Comparison of ENCODE assay signal across 8 cellular contexts in genomic region chr7:95199779-95200558, GRCh38.
DNase-seq lines count a peak whose midpoint lies in the region; ATAC-seq, FAIRE-seq and TF ChIP-seq lines count a peak whose summit lies in the region.

No MANE protein-coding gene starts in this region.

- H3K4me1 ChIP-seq in H1 (replicated peaks in 1 of 4; ENCODE audit: control insufficient read depth in 3 of 4, insufficient read depth in 4 of 4, low read length in 3 of 4) (no peaks in the 10 kb centered on the region), mesenchymal stem cell (ENCODE audit: control insufficient read depth, insufficient read depth, low read depth, low read length) (peaks cover 6% of the 10 kb centered on the region)

- H3K79me1 ChIP-seq in H1 (ENCODE audit: low read depth, low read length): no peaks in the 10 kb centered on the region; the same call in 1 of the 2 replicates
- H3K79me1 ChIP-seq in mesenchymal stem cell (replicated peaks; ENCODE audit: low read length, poor library complexity, severe bottlenecking): peaks cover 5% of the 10 kb centered on the region

- no peak overlapping the region for H3K14ac ChIP-seq in H1 (ENCODE audit: insufficient read length)
- no peak overlapping the region for H3K14ac ChIP-seq in mesenchymal stem cell (ENCODE audit: low read length in 2 of 2)

- ATAC-seq in HG03460 (IDR thresholded peaks at IDR 0.05; ENCODE audit: unreplicated experiment) (no peak), HG03469 (IDR thresholded peaks at IDR 0.05; ENCODE audit: unreplicated experiment) (no peak), GM21526 (IDR thresholded peaks at IDR 0.05; ENCODE audit: low FRiP score, unreplicated experiment) (no peak)

- H3K79me2 ChIP-seq in H1 (ENCODE audit: control insufficient read depth in 1 of 2, insufficient read depth in 2 of 2, low read length in 2 of 2): no peaks in the 10 kb centered on the region

- H4K91ac ChIP-seq in H1 (replicated peaks; ENCODE audit: insufficient read length, low read length) (no peak overlapping the region), mesenchymal stem cell (ENCODE audit: low read length) (no peak overlapping the region)

- H3K27ac ChIP-seq in H1 (ENCODE audit: low read depth, low read length): no peak overlapping the region
- H3K27ac ChIP-seq in mesenchymal stem cell (ENCODE audit: low read length, poor library complexity, severe bottlenecking): no peak overlapping the region

- H3K9ac ChIP-seq in H1 (replicated peaks in 1 of 4; ENCODE audit: extremely low read depth in 1 of 4, low read depth in 3 of 4, low read length in 3 of 4) (no peak overlapping the region), mesenchymal stem cell (ENCODE audit: low read length) (no peak overlapping the region)

- H2BK5ac ChIP-seq in H1 (ENCODE audit: low read depth, low read length) (no peak overlapping the region), mesenchymal stem cell (ENCODE audit: low read depth, low read length, poor library complexity, severe bottlenecking) (no peak overlapping the region)

- H2AFZ ChIP-seq in H1 (ENCODE audit: low read length) (no peak overlapping the region), mesenchymal stem cell (ENCODE audit: low read depth, low read length) (no peak overlapping the region)

- no peak overlapping the region for H2AK5ac ChIP-seq in H1 (ENCODE audit: low read depth, low read length)
- no peak overlapping the region for H2AK5ac ChIP-seq in mesenchymal stem cell (ENCODE audit: low read length, severe bottlenecking)

- H4K5ac ChIP-seq in H1 (ENCODE audit: insufficient read length, low read depth, low read length): no peak overlapping the region

- CTCF ChIA-PET in H1 (lab: Charles Lee; ENCODE audit: partially characterized antibody): interaction anchor here (0.6 to 3.8 kb wide), 14 partner anchors 10 to 754 kb away, joined by 3 to 14 read pairs (median 4); no protein-coding TSS in a partner anchor

- H2BK120ac ChIP-seq in H1 (replicated peaks; ENCODE audit: low read depth, low read length) (no peak overlapping the region), mesenchymal stem cell (ENCODE audit: low read depth, low read length) (no peak overlapping the region)

- TF ChIP-seq EP300 in H1 (IDR thresholded peaks at IDR 0.05; ENCODE audit: borderline replicate concordance in 1 of 2, low read depth in 2 of 2, low read length in 2 of 2): no peak

- peak; percentile 51 to 73 (median 53) for TF ChIP-seq CTCF in H1 (IDR thresholded peaks at IDR 0.05; ENCODE audit: control extremely low read depth in 1 of 3, insufficient read depth in 1 of 3, low read depth in 1 of 3, low read length in 3 of 3)

- FAIRE-seq in H1 (lab: Jason Lieb, UNC): peak; percentile 93

- H4K20me1 ChIP-seq in H1 (replicated peaks in 1 of 2; ENCODE audit: control insufficient read depth in 1 of 2, insufficient read depth in 2 of 2, low read length in 2 of 2): peaks cover 0 to 5% of the 10 kb centered on the region in 2 experiments

- no peaks in the 10 kb centered on the region for H3K36me3 ChIP-seq in H1 (ENCODE audit: control insufficient read depth in 2 of 4, insufficient read depth in 4 of 4, low read length in 3 of 4)
- H3K36me3 ChIP-seq in mesenchymal stem cell (ENCODE audit: control insufficient read depth in 1 of 2, insufficient read depth in 2 of 2, low read depth in 1 of 2, low read length in 2 of 2): peaks cover 0 to 5% of the 10 kb centered on the region in 2 experiments

- DNase-seq in DMS79 (lab: John Stamatoyannopoulos, UW): peak; percentile 3
- DNase-seq in HPDE6-E6E7 (ENCODE audit: extremely low spot score): peak; percentile 20
- peak; percentile 43 to 47 for DNase-seq in NOMO-1 (lab: John Stamatoyannopoulos, UW; ENCODE audit: unreplicated experiment in 2 of 2)
- DNase-seq in H1 (ENCODE audit: low read depth in 1 of 2, low spot score in 2 of 2): no peak
- peak; percentile 64 for DNase-seq in mesenchymal stem cell

- no peak for TF ChIP-seq POLR2A in H1 (IDR thresholded peaks at IDR 0.05; ENCODE audit: control extremely low read depth in 1 of 2, low read depth in 2 of 2, low read length in 2 of 2)

- no peak overlapping the region for H3K4me3 ChIP-seq in H1 (ENCODE audit: extremely low read depth in 1 of 4, insufficient read depth in 2 of 4, low read depth in 3 of 4, low read length in 4 of 4)
- no peak overlapping the region for H3K4me3 ChIP-seq in mesenchymal stem cell (ENCODE audit: insufficient read depth in 1 of 2, low read depth in 1 of 2, low read length in 2 of 2)

- POLR2A ChIA-PET in H1 (lab: Charles Lee; ENCODE audit: partially characterized antibody): interaction anchor here (0.6 kb wide), 1 partner anchor 110 kb away, joined by 3 read pairs; no protein-coding TSS in a partner anchor

- peak; percentile 84 to 86 for TF ChIP-seq RAD21 in H1 (IDR thresholded peaks at IDR 0.05 in 1 of 2, conservative IDR thresholded peaks at IDR 0.05 in 1 of 2; ENCODE audit: low read depth in 2 of 2, low read length in 2 of 2)

- no peak overlapping the region for H2BK20ac ChIP-seq in H1 (ENCODE audit: low read length)

- no peak overlapping the region for H2BK15ac ChIP-seq in H1 (ENCODE audit: low read length)
- H2BK15ac ChIP-seq in mesenchymal stem cell (ENCODE audit: low read depth, poor library complexity, severe bottlenecking): no peak overlapping the region

- H3K56ac ChIP-seq in H1 (replicated peaks; ENCODE audit: insufficient read length, low read depth, low read length): no peak overlapping the region

- H3K23me2 ChIP-seq in H1 (ENCODE audit: low read depth, low read length): peaks cover 6% of the 10 kb centered on the region; the same call in 1 of the 2 replicates

- H4K8ac ChIP-seq in H1 (ENCODE audit: extremely low read depth, insufficient read depth, low read length): no peak overlapping the region
- H4K8ac ChIP-seq in mesenchymal stem cell (ENCODE audit: low read length): no peak overlapping the region

- WGBS in H1 (ENCODE audit: extremely low coverage in 1 of 2, insufficient coverage in 1 of 2, insufficient read length in 1 of 2, insufficient replicate concordance in 2 of 2, low coverage in 1 of 2, low lambda C conversion rate in 2 of 2, missing lambda C conversion rate in 1 of 2), 2 experiments: 90% methylated on average over 2 of the region's 3 CpGs; no CpG with 5 or more reads in 1 of the 2 experiments
- WGBS in mesenchymal stem cell: 67% methylated on average over 3 of the region's 3 CpGs

- H3K4ac ChIP-seq in H1 (replicated peaks; ENCODE audit: insufficient read length, low read depth, low read length) (no peak overlapping the region), mesenchymal stem cell (ENCODE audit: low read depth in 1 of 2, low read length in 2 of 2) (no peak overlapping the region)

- H3K23ac ChIP-seq in H1 (ENCODE audit: insufficient read length) (no peak overlapping the region), mesenchymal stem cell (ENCODE audit: low read length in 2 of 2) (no peak overlapping the region)

- H3K18ac ChIP-seq in H1 (ENCODE audit: extremely low read depth, low read length): no peak overlapping the region
- no peak overlapping the region for H3K18ac ChIP-seq in mesenchymal stem cell (ENCODE audit: low read depth in 1 of 2, low read length in 2 of 2)

- no peak overlapping the region for H2BK12ac ChIP-seq in H1 (ENCODE audit: low read depth, low read length)
- no peak overlapping the region for H2BK12ac ChIP-seq in mesenchymal stem cell (ENCODE audit: low read length in 2 of 2)

- no peaks in the 10 kb centered on the region for H3K27me3 ChIP-seq in H1 (replicated peaks in 1 of 4; ENCODE audit: control insufficient read depth in 3 of 4, extremely low read depth in 1 of 4, insufficient read depth in 3 of 4, low read length in 3 of 4)
- no peaks in the 10 kb centered on the region for H3K27me3 ChIP-seq in mesenchymal stem cell (ENCODE audit: control insufficient read depth in 1 of 2, insufficient read depth in 1 of 2, low read length in 2 of 2)

- no peaks in the 10 kb centered on the region for H3K9me3 ChIP-seq in H1 (ENCODE audit: insufficient read depth in 2 of 2, low read depth in 1 of 2, low read length in 1 of 2)
- H3K9me3 ChIP-seq in mesenchymal stem cell (ENCODE audit: control insufficient read depth, low read length): no peaks in the 10 kb centered on the region

- H3K4me2 ChIP-seq in H1 (ENCODE audit: insufficient read depth in 1 of 2, low read depth in 2 of 2, low read length in 2 of 2): no peak overlapping the region
- H3K4me2 ChIP-seq in mesenchymal stem cell (ENCODE audit: low read length, poor library complexity, severe bottlenecking): no peak overlapping the region

TF ChIP-seq in H1, 55 proteins besides CTCF, POLR2A, EP300 and RAD21:
- no peak for TF ChIP-seq E2F6 (IDR thresholded peaks at IDR 0.05)
- no peak for TF ChIP-seq CTBP2 (IDR thresholded peaks at IDR 0.05; ENCODE audit: borderline replicate concordance, insufficient read depth, insufficient read length, low read length)
- TF ChIP-seq BRCA1 (IDR thresholded peaks at IDR 0.05; ENCODE audit: low read depth, low read length): no peak

Comparison
In these comparisons a context has a peak if more than half of its experiments do, and no peak if none do; other contexts are left out.
1. DNase-seq: peak in DMS79 (single experiment), HPDE6-E6E7 (single experiment), NOMO-1 (2 of 2) and mesenchymal stem cell (single experiment); none in H1 (0 of 2).